ENCODE assay signal across 8 cellular contexts in genomic region chr1:51296379-51297357, GRCh38. TPM values are rescaled to one million over a fixed set of nuclear protein-coding genes. Genes with fewer than 3 reads are reported as not detected.
DNase-seq lines count a peak whose midpoint lies in the region; ATAC-seq, FAIRE-seq and TF ChIP-seq lines count a peak whose summit lies in the region.

No MANE protein-coding gene starts in this region.

- POLR2A ChIA-PET in SK-N-SH (lab: Yijun Ruan, JAX) = no interaction called here

- DNase-seq in D721Med (ENCODE audit: insufficient read length, low spot score) (peak; percentile 97), MV-4-11 (lab: John Stamatoyannopoulos, UW) (peak; percentile 70), SK-N-SH (peak; percentile 91), head of caudate nucleus (peak; percentile 67 to 92 (median 84)), thyroid gland (peak; percentile 86)
- DNase-seq in activated naive CD4-positive, alpha-beta T cell treated with anti-CD3 and anti-CD28 coated beads, Interleukin-2, amount 10 ng/mL, durations not matched to agents 7 days and 5 days = peak; percentile 83

- H3K27me3 ChIP-seq in SK-N-SH (ENCODE audit: insufficient read depth) (no peaks in the 10 kb centered on the region), parathyroid adenoma (ENCODE audit: control insufficient read depth, insufficient read depth, low read length) (no peaks in the 10 kb centered on the region), thyroid gland (no peaks in the 10 kb centered on the region)

- FAIRE-seq in D721Med (lab: Jason Lieb, UNC) = no peak

- no peak for TF ChIP-seq EP300 in SK-N-SH (IDR thresholded peaks at IDR 0.05; ENCODE audit: borderline replicate concordance in 1 of 2, low read depth in 1 of 2, low read length in 1 of 2)

- no peaks in the 10 kb centered on the region for H3K9me2 ChIP-seq in SK-N-SH

- H2AFZ ChIP-seq in SK-N-SH (ENCODE audit: low read depth) (peak overlapping the region; percentile 97), parathyroid adenoma (peak overlapping the region; percentile 56)

- H3K4me3 ChIP-seq in SK-N-SH (ENCODE audit: low read depth in 2 of 2, low read length in 1 of 2) (peak overlapping the region in 1 of 2 experiments; percentile 17; a peak in 1 of 4 replicates), parathyroid adenoma (ENCODE audit: low read depth, low read length) (peak overlapping the region; percentile 49), thyroid gland (replicated peaks in 1 of 3) (peak overlapping the region in 2 of 3 donors; percentile 28 to 33)

- no peaks in the 10 kb centered on the region for H4K20me1 ChIP-seq in SK-N-SH (ENCODE audit: insufficient read depth)

- peak in 1 of 2 donors; percentile 5 for TF ChIP-seq POLR2A in thyroid gland (IDR thresholded peaks at IDR 0.05)

- peak; percentile 86 for TF ChIP-seq RAD21 in SK-N-SH (IDR thresholded peaks at IDR 0.05; ENCODE audit: low read length)

- H3K79me2 ChIP-seq in SK-N-SH (ENCODE audit: insufficient read depth) (no peaks in the 10 kb centered on the region), parathyroid adenoma (no peaks in the 10 kb centered on the region)

- H3K27me3 Mint-ChIP-seq in activated naive CD4-positive, alpha-beta T cell treated with anti-CD3 and anti-CD28 coated beads, Interleukin-2, amount 10 ng/mL, durations not matched to agents 7 days and 5 days = peaks cover 33% of the 10 kb centered on the region

- H3K9me3 Mint-ChIP-seq in activated naive CD4-positive, alpha-beta T cell treated with anti-CD3 and anti-CD28 coated beads, Interleukin-2, amount 10 ng/mL, durations not matched to agents 7 days and 5 days = no peaks in the 10 kb centered on the region

- no peaks in the 10 kb centered on the region for H3K36me3 Mint-ChIP-seq in activated naive CD4-positive, alpha-beta T cell treated with anti-CD3 and anti-CD28 coated beads, Interleukin-2, amount 10 ng/mL, durations not matched to agents 7 days and 5 days

- peak overlapping the region; percentile 56 for H3K4me3 Mint-ChIP-seq in activated naive CD4-positive, alpha-beta T cell treated with anti-CD3 and anti-CD28 coated beads, Interleukin-2, amount 10 ng/mL, durations not matched to agents 7 days and 5 days

- intact Hi-C loops in head of caudate nucleus (cut with DNase I) = loop anchor here (5.0 kb wide), 1 partner anchor 104 kb away; no protein-coding TSS in a partner anchor
- intact Hi-C loops in thyroid gland (cut with DNase I) = loop anchor here (5.0 to 10.0 kb wide), 2 partner anchors 62 to 104 kb away; partner anchors contain the start of gene RNF11

- H3K9ac ChIP-seq in SK-N-SH = 0 out of 2 replicates have a peak overlapping the region, but pooled peaks have one; percentile 8
- no peak overlapping the region for H3K9ac ChIP-seq in parathyroid adenoma

- CTCF ChIA-PET in SK-N-SH (lab: Yijun Ruan, JAX) = interaction anchor here (0.7 to 4.3 kb wide), 37 partner anchors 9 to 555 kb away, joined by 3 to 39 read pairs (median 5); partner anchors contain the start of genes FAF1 and RNF11
- CTCF ChIA-PET in activated naive CD4-positive, alpha-beta T cell treated with anti-CD3 and anti-CD28 coated beads, Interleukin-2, amount 10 ng/mL, durations not matched to agents 7 days and 5 days (lab: Charles Lee) = interaction anchor here (0.6 to 6.5 kb wide), 33 partner anchors 9 to 684 kb away, joined by 3 to 60 read pairs (median 4); partner anchors contain the start of gene CDKN2C

- H3F3A ChIP-seq in SK-N-SH (replicated peaks; ENCODE audit: insufficient read depth) = no peaks in the 10 kb centered on the region

- H3K36me3 ChIP-seq in SK-N-SH (replicated peaks in 1 of 2; ENCODE audit: control insufficient read depth in 1 of 2, insufficient read depth in 2 of 2, low read length in 1 of 2) = no peaks in the 10 kb centered on the region
- H3K36me3 ChIP-seq in parathyroid adenoma (ENCODE audit: control insufficient read depth, insufficient read depth, low read length) = no peaks in the 10 kb centered on the region
- H3K36me3 ChIP-seq in thyroid gland = no peaks in the 10 kb centered on the region

- no peak overlapping the region for H3K27ac ChIP-seq in SK-N-SH (ENCODE audit: low read depth in 2 of 2, low read length in 1 of 2)
- no peak overlapping the region for H3K27ac ChIP-seq in parathyroid adenoma
- peak overlapping the region in 1 of 3 donors; percentile 46 for H3K27ac ChIP-seq in thyroid gland

- TF ChIP-seq CTCF in D721Med (IDR thresholded peaks at IDR 0.05; ENCODE audit: insufficient read depth, missing control alignments) = peak; percentile 92
- peak; percentile 94 for TF ChIP-seq CTCF in SK-N-SH (IDR thresholded peaks at IDR 0.05)
- TF ChIP-seq CTCF in parathyroid adenoma (IDR thresholded peaks at IDR 0.05) = peak; percentile 80
- peak; percentile 85 to 98 (median 93) for TF ChIP-seq CTCF in thyroid gland (IDR thresholded peaks at IDR 0.05)

- WGBS in SK-N-SH (ENCODE audit: low lambda C conversion rate) = 54% methylated on average over 25 of the region's 33 CpGs
- 13 to 18% methylated on average over 27 of the region's 33 CpGs for WGBS in thyroid gland, 2 donors

- H3K4me1 Mint-ChIP-seq in activated naive CD4-positive, alpha-beta T cell treated with anti-CD3 and anti-CD28 coated beads, Interleukin-2, amount 10 ng/mL, durations not matched to agents 7 days and 5 days = peaks cover 26% of the 10 kb centered on the region

- H3K4me1 ChIP-seq in SK-N-SH (ENCODE audit: control insufficient read depth in 1 of 2, insufficient read depth in 2 of 2, low read depth in 1 of 2, low read length in 1 of 2) = peaks cover 0 to 3% of the 10 kb centered on the region in 2 experiments; a peak in 1 of 4 replicates
- H3K4me1 ChIP-seq in parathyroid adenoma = no peaks in the 10 kb centered on the region
- H3K4me1 ChIP-seq in thyroid gland = peaks cover 6 to 7% of the 10 kb centered on the region in 2 donors

- H3K27ac Mint-ChIP-seq in activated naive CD4-positive, alpha-beta T cell treated with anti-CD3 and anti-CD28 coated beads, Interleukin-2, amount 10 ng/mL, durations not matched to agents 7 days and 5 days = no peak overlapping the region

- H3K9me3 ChIP-seq in SK-N-SH = no peaks in the 10 kb centered on the region
- no peaks in the 10 kb centered on the region for H3K9me3 ChIP-seq in parathyroid adenoma (ENCODE audit: control insufficient read depth, low read length)
- no peaks in the 10 kb centered on the region for H3K9me3 ChIP-seq in thyroid gland

- ATAC-seq in GM21737 (IDR thresholded peaks at IDR 0.05; ENCODE audit: unreplicated experiment) = peak; percentile 58

- peak overlapping the region; percentile 65; the same call in 1 of the 2 replicates for H3K4me2 ChIP-seq in SK-N-SH
- peak overlapping the region; percentile 77 for H3K4me2 ChIP-seq in parathyroid adenoma (ENCODE audit: low read length)

TF ChIP-seq in SK-N-SH, 30 proteins besides CTCF, POLR2A, EP300 and RAD21 (continues in another document):
- TF ChIP-seq FOXJ3 (CRISPR knock-in tag; IDR thresholded peaks at IDR 0.05) (no peak), GABPA (IDR thresholded peaks at IDR 0.05; ENCODE audit: low read depth) (peak; percentile 72), JUND (IDR thresholded peaks at IDR 0.05) (no peak), CHD2 (IDR thresholded peaks at IDR 0.05; ENCODE audit: low read length, partially characterized antibody) (peak; percentile 31), MXI1 (IDR thresholded peaks at IDR 0.05; ENCODE audit: low read depth, low read length) (no peak), REST (IDR thresholded peaks at IDR 0.05; ENCODE audit: low read depth, low read length) (no peak), TCF12 (IDR thresholded peaks at IDR 0.05) (no peak), MEF2A (IDR thresholded peaks at IDR 0.05; ENCODE audit: borderline replicate concordance, low read depth) (no peak), EZH2phosphoT487 (IDR thresholded peaks at IDR 0.05; ENCODE audit: borderline replicate concordance, low read depth) (no peak), TEAD4 (IDR thresholded peaks at IDR 0.05; ENCODE audit: borderline replicate concordance, insufficient read depth) (no peak), FOSL2 (IDR thresholded peaks at IDR 0.05; ENCODE audit: borderline replicate concordance, low read depth) (no peak), YY1 (IDR thresholded peaks at IDR 0.05; ENCODE audit: low read depth) (no peak)
- TF ChIP-seq, protein P1, sequence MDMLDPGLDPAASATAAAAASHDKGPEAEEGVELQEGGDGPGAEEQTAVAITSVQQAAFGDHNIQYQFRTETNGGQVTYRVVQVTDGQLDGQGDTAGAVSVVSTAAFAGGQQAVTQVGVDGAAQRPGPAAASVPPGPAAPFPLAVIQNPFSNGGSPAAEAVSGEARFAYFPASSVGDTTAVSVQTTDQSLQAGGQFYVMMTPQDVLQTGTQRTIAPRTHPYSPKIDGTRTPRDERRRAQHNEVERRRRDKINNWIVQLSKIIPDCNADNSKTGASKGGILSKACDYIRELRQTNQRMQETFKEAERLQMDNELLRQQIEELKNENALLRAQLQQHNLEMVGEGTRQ (IDR thresholded peaks at IDR 0.05; ENCODE audit: borderline replicate concordance, low read depth, low read length) = no peak

RNA-seq across cellular contexts. Expression of gene TTC39A, which starts 33.7 kb away (rescaled TPM):
- polyA plus RNA-seq in SK-N-SH (2012; rRNA removed) = 0.97 and 1.3 TPM in 2 replicates
- 0.70 and 1.0 TPM in 2 replicates for polyA plus RNA-seq in SK-N-SH (2012; cell fraction: cytosol; rRNA removed)
- 1.1 and 1.4 TPM in 2 replicates for polyA plus RNA-seq in SK-N-SH (2012; cell fraction: nucleus; rRNA removed)
- total RNA-seq in thyroid gland = 10 to 100 TPM; 13.6 to 56.0 (median 33.5) TPM
